35 cellular contexts compared by ENCODE assay signal in the genomic region with DNA sequence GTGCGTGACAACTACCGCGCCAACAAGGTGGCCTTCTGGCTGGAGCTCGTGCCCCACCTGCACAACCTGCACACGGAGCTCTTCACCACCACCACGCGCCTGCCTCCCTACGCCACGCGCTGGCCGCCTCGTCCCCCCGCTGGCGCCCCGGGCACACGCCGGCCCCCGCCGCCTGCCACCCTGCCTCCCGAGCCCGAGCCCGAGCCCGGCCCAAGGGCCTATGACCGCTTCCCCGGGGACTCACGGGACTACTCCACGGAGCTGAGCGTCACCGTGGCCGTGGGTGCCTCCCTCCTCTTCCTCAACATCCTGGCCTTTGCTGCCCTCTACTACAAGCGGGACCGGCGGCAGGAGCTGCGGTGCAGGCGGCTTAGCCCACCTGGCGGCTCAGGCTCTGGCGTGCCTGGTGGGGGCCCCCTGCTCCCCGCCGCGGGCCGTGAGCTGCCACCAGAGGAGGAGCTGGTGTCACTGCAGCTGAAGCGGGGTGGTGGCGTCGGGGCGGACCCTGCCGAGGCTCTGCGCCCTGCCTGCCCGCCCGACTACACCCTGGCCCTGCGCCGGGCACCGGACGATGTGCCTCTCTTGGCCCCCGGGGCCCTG. TPM values are rescaled to one million over a fixed set of nuclear protein-coding genes. Genes with fewer than 3 reads are reported as not detected.
"Had no signal": no experiment of that assay in that cellular context is flagged by ENCODE, and none has a peak within 500 bp of the region (broad histone marks: within the 10 kb centered on the region; RNA-seq: fewer than 3 reads in every experiment).

No MANE protein-coding gene starts in this region.

- H3K9me3 ChIP-seq: Peyer's patch had no signal

- DNase-seq: activated B cell treated with CpG ODN at 0.5 μM for 24 hours; activated CD4-positive, alpha-beta T cell treated with anti-CD3 and anti-CD28 coated beads for 4 hours; activated CD4-positive, CD25-positive, alpha-beta regulatory T cell treated with anti-CD3 and anti-CD28 coated beads, Interleukin-2, amount 50 U/mL, for 72 hours; activated CD8-positive, alpha-beta T cell treated with anti-CD3 and anti-CD28 coated beads for 36 hours; activated effector memory CD4-positive, alpha-beta T cell treated with anti-CD3 and anti-CD28 coated beads, Interleukin-2, amount 50 U/mL, for 16 hours; activated naive CD4-positive, alpha-beta T cell; activated naive CD4-positive, alpha-beta T cell treated with anti-CD3 and anti-CD28 coated beads, Interleukin-2, amount 50 U/mL, for 16 hours; activated naive CD8-positive, alpha-beta T cell treated with anti-CD3 and anti-CD28 coated beads for 36 hours; activated T-cell treated with anti-CD3 and anti-CD28 coated beads, Interleukin-2, amount 50 U/mL, for 1 hour; activated T-cell treated with anti-CD3 and anti-CD28 coated beads, Interleukin-2, amount 50 U/mL, for 72 hours; amniotic stem cell; aorta; brain microvascular endothelial cell; NCI-H1105; NCI-H1417 treated with DMSO at 0.1 percent for 48 hours; NCI-H1930; NCI-H2081 treated with DMSO at 0.1 percent for 48 hours; NCI-H345; NCI-H524 treated with DMSO at 0.1 percent for 48 hours; NK-92 treated with Interleukin-12 subunit alpha and Interleukin-12 subunit beta, amount 100 ng/mL, for 24 hours; PC-3; Peyer's patch; RPMI8226; SIG-M5; T-cell; T-helper 17 cell had no signal

- H3K27me3 ChIP-seq: brain microvascular endothelial cell, cardiac muscle cell, Peyer's patch had no signal

- H3K4me1 ChIP-seq: Peyer's patch had no signal

- H3K27ac ChIP-seq: brain microvascular endothelial cell, cardiac muscle cell, Peyer's patch, VCaP had no signal

- ATAC-seq: activated CD8-positive, alpha-beta T cell treated with anti-CD3 and anti-CD28 coated beads for 36 hours; activated T-cell treated with anti-CD3 and anti-CD28 coated beads, Interleukin-2, amount 50 U/mL, for 72 hours; activated T-helper 17 cell treated with anti-CD3 and anti-CD28 coated beads, Interleukin-2, amount 50 U/mL, for 72 hours; PC-3; Right ventricle myocardium inferior; SK-N-SH treated with all-trans-retinoic acid at 6 μM for 48 hours; T-helper 17 cell had no signal

- H3K36me3 ChIP-seq: Peyer's patch had no signal

- H3K4me3 ChIP-seq: cardiac muscle cell, Peyer's patch had no signal

RNA-seq across cellular contexts. Expression of gene SPEM1, which starts 3.0 kb away (rescaled TPM):
- total RNA-seq: activated B cell treated with CpG ODN at 0.5 μM for 24 hours; activated CD8-positive, alpha-beta memory T cell treated with anti-CD3 and anti-CD28 coated beads for 36 hours; activated naive CD8-positive, alpha-beta T cell treated with anti-CD3 and anti-CD28 coated beads for 36 hours; activated T-helper 17 cell treated with anti-CD3 and anti-CD28 coated beads, Interleukin-2, amount 50 U/mL, for 72 hours; aorta; cardiac muscle cell; M059J; NCI-H460; PC-3; Peyer's patch; Right ventricle myocardium inferior; SK-MEL-5; T-cell; T-helper 17 cell had no signal
- polyA plus RNA-seq: aorta, cardiac muscle cell had no signal

RNA-seq across cellular contexts. Expression of gene SPEM2, which starts 8.3 kb away (rescaled TPM):
- total RNA-seq: activated B cell treated with CpG ODN at 0.5 μM for 24 hours; activated CD8-positive, alpha-beta memory T cell treated with anti-CD3 and anti-CD28 coated beads for 36 hours; activated CD8-positive, alpha-beta T cell treated with anti-CD3 and anti-CD28 coated beads for 36 hours; activated naive CD8-positive, alpha-beta T cell treated with anti-CD3 and anti-CD28 coated beads for 36 hours; activated T-cell treated with anti-CD3 and anti-CD28 coated beads, Interleukin-2, amount 50 U/mL, for 72 hours; activated T-helper 17 cell treated with anti-CD3 and anti-CD28 coated beads, Interleukin-2, amount 50 U/mL, for 72 hours; aorta; cardiac muscle cell; M059J; NCI-H460; PC-3; Peyer's patch; Right ventricle myocardium inferior; SK-MEL-5; T-cell; T-helper 17 cell had no signal
- polyA plus RNA-seq: aorta, cardiac muscle cell had no signal

RNA-seq across cellular contexts. Expression of gene SPEM3, which starts 11.5 kb away (rescaled TPM):
- total RNA-seq: activated B cell treated with CpG ODN at 0.5 μM for 24 hours; activated CD8-positive, alpha-beta memory T cell treated with anti-CD3 and anti-CD28 coated beads for 36 hours; activated CD8-positive, alpha-beta T cell treated with anti-CD3 and anti-CD28 coated beads for 36 hours; activated naive CD8-positive, alpha-beta T cell treated with anti-CD3 and anti-CD28 coated beads for 36 hours; activated T-cell treated with anti-CD3 and anti-CD28 coated beads, Interleukin-2, amount 50 U/mL, for 72 hours; activated T-helper 17 cell treated with anti-CD3 and anti-CD28 coated beads, Interleukin-2, amount 50 U/mL, for 72 hours; aorta; cardiac muscle cell; M059J; NCI-H460; PC-3; Peyer's patch; Right ventricle myocardium inferior; SK-MEL-5; T-cell; T-helper 17 cell had no signal
- polyA plus RNA-seq: aorta, cardiac muscle cell had no signal
